15 cellular contexts compared by ENCODE assay signal in the genomic region with DNA sequence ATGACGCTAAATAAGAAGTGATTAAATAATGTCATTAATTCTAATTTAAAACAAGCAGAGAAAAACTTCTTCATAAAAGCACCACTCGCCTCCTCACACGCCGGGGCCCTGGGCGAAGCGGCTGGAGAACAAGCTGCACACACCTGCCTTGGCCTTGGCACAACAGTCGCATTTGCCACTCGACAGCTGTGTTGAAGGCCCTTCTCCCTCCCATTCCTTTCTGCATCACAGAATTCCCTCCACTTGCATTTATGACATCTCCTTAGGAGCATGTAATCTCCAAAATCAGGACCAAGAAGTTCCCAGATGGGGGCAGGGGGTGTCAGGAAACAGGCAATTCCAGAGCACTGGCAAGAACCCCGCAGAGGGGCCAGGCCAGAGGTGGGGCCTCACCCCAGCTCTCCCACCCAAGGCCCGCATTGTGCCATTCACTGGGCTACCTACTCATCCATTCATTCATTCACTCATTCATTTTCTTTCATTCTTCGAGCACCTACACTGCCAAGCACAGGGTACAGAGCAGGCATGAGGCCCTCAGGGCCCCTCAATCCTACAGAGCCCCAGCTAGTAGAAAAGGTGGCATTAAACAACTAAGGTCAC. TPM values are rescaled to one million over a fixed set of nuclear protein-coding genes. Genes with fewer than 3 reads are reported as not detected.
DNase-seq lines count a peak whose midpoint lies in the region; ATAC-seq and TF ChIP-seq lines count a peak whose summit lies in the region.
"Had no signal": no experiment of that assay in that cellular context is flagged by ENCODE, and none has a peak within 500 bp of the region (broad histone marks: within the 10 kb centered on the region; RNA-seq: fewer than 3 reads in every experiment).

No MANE protein-coding gene starts in this region.

- no peaks in the 10 kb centered on the region for H3K27me3 Mint-ChIP-seq in activated CD4-positive, alpha-beta T cell treated with anti-CD3 and anti-CD28 coated beads for 36 hours
- H3K27me3 Mint-ChIP-seq: memory B cell had no signal

- WGBS in gastroesophageal sphincter (ENCODE audit: low coverage in 1 of 2), 2 donors = 62 to 75% methylated on average over 8 to 9 of the region's 11 CpGs

- H3K4me3 ChIP-seq in gastroesophageal sphincter = no peak overlapping the region

- no peaks in the 10 kb centered on the region for H3K27me3 ChIP-seq in gastroesophageal sphincter
- H3K27me3 ChIP-seq: foreskin keratinocyte had no signal

- H3K4me1 ChIP-seq in gastroesophageal sphincter = peaks cover 0 to 92% (median 22%) of the 10 kb centered on the region in 3 donors
- H3K4me1 ChIP-seq: foreskin keratinocyte had no signal

- peaks cover 33% of the 10 kb centered on the region for H3K4me1 Mint-ChIP-seq in activated CD4-positive, alpha-beta T cell treated with anti-CD3 and anti-CD28 coated beads for 36 hours

- no peaks in the 10 kb centered on the region for H3K9me3 ChIP-seq in gastroesophageal sphincter

- TF ChIP-seq CTCF in gastroesophageal sphincter (IDR thresholded peaks at IDR 0.05) = no peak

- H3K27ac ChIP-seq in gastroesophageal sphincter = peak overlapping the region in 1 of 4 donors; percentile 17
- H3K27ac ChIP-seq: foreskin keratinocyte had no signal

- CTCF ChIA-PET in activated CD4-positive, alpha-beta T cell treated with anti-CD3 and anti-CD28 coated beads for 36 hours (lab: Charles Lee) = interaction anchor here (0.6 kb wide), 1 partner anchor 132 kb away, joined by 3 read pairs; no protein-coding TSS in a partner anchor

- intact Hi-C loops in posterior vena cava (cut with DNase I) = loop anchor here (10.0 kb wide), 2 partner anchors 250 to 490 kb away; no protein-coding TSS in a partner anchor
- intact Hi-C loops in activated CD4-positive, alpha-beta T cell treated with anti-CD3 and anti-CD28 coated beads for 36 hours (cut with DNase I, micrococcal nuclease) = loop anchor here in 1 of 2 experiments (10.0 kb wide), 1 partner anchor 360 kb away; no protein-coding TSS in a partner anchor

- no peak for TF ChIP-seq POLR2A in gastroesophageal sphincter (IDR thresholded peaks at IDR 0.05)

- TF ChIP-seq EP300 in gastroesophageal sphincter (IDR thresholded peaks at IDR 0.05) = no peak

- H3K36me3 ChIP-seq in gastroesophageal sphincter = peaks cover 0 to 4% of the 10 kb centered on the region in 2 donors

- no peak overlapping the region for H3K27ac Mint-ChIP-seq in activated CD4-positive, alpha-beta T cell treated with anti-CD3 and anti-CD28 coated beads for 36 hours
- H3K27ac Mint-ChIP-seq: memory B cell had no signal

- no peak overlapping the region for H3K4me3 Mint-ChIP-seq in activated CD4-positive, alpha-beta T cell treated with anti-CD3 and anti-CD28 coated beads for 36 hours
- H3K4me3 Mint-ChIP-seq: memory B cell had no signal

- POLR2A ChIA-PET in activated CD4-positive, alpha-beta T cell treated with anti-CD3 and anti-CD28 coated beads for 36 hours (lab: Charles Lee) = interaction anchor here (1.1 kb wide), 1 partner anchor 14 kb away, joined by 4 read pairs; no protein-coding TSS in a partner anchor

- H3K9me3 Mint-ChIP-seq in activated CD4-positive, alpha-beta T cell treated with anti-CD3 and anti-CD28 coated beads for 36 hours (ENCODE audit: low read depth) = no peaks in the 10 kb centered on the region
- H3K9me3 Mint-ChIP-seq: memory B cell had no signal

- DNase-seq in DMS79 (lab: John Stamatoyannopoulos, UW) (peak; percentile 87), NCI-H1105 (lab: John Stamatoyannopoulos, UW) (peak; percentile 50), SHP77 treated with DMSO at 0.1 percent for 48 hours (lab: John Stamatoyannopoulos, UW) (peak; percentile 22), posterior vena cava (ENCODE audit: low spot score) (peak; percentile 58), NCI-H1048 (lab: John Stamatoyannopoulos, UW) (no peak)
- DNase-seq in activated CD4-positive, alpha-beta T cell treated with anti-CD3 and anti-CD28 coated beads for 36 hours = no peak
- DNase-seq: activated CD4-positive, CD25-positive, alpha-beta regulatory T cell; foreskin keratinocyte; MM.1S; NCI-H69; small intestine; stimulated activated naive CD4-positive, alpha-beta T cell treated with Interleukin-2 at 50 U/mL for 16 hours had no signal

- H3K36me3 Mint-ChIP-seq in activated CD4-positive, alpha-beta T cell treated with anti-CD3 and anti-CD28 coated beads for 36 hours (ENCODE audit: low read depth) = peaks cover 11% of the 10 kb centered on the region

- ATAC-seq in activated CD4-positive, alpha-beta T cell treated with anti-CD3 and anti-CD28 coated beads for 36 hours = no peak
- no peak for ATAC-seq in gastroesophageal sphincter
- ATAC-seq: foreskin keratinocyte, HCT116 had no signal

RNA-seq across cellular contexts. Expression of gene HDAC4, which starts 6.4 kb away (rescaled TPM):
- total RNA-seq in posterior vena cava (10 to 100 TPM; 47.6 to 66.9 TPM), gastroesophageal sphincter (100 to 1,000 TPM in 1 of 4 donors, 10 to 100 TPM in 3; 41.3 to 104 (median 85.8) TPM)
- total RNA-seq in activated CD4-positive, alpha-beta T cell treated with anti-CD3 and anti-CD28 coated beads for 36 hours = 10 to 100 TPM; 25.4 to 30.4 TPM

Comparison
In these comparisons a context has a peak if more than half of its experiments do, and no peak if none do; other contexts are left out.
1. DNase-seq: peak in DMS79 (single experiment), NCI-H1105 (single experiment), SHP77 treated with DMSO at 0.1 percent for 48 hours (single experiment) and posterior vena cava (single experiment); none in activated CD4-positive, alpha-beta T cell treated with anti-CD3 and anti-CD28 coated beads for 36 hours (single experiment) and NCI-H1048 (single experiment).